ENCODE assay signal across 11 cellular contexts in genomic region chr9:83935276-83935890, GRCh38. TPM values are rescaled to one million over a fixed set of nuclear protein-coding genes. Genes with fewer than 3 reads are reported as not detected.
A peak's percentile ranks its signal among the peaks of the same experiment; 100 is the strongest.
DNase-seq lines count a peak whose midpoint lies in the region; ATAC-seq and TF ChIP-seq lines count a peak whose summit lies in the region.
"Had no signal": no experiment of that assay in that cellular context is flagged by ENCODE, and none has a peak within 500 bp of the region (broad histone marks: within the 10 kb centered on the region; RNA-seq: fewer than 3 reads in every experiment).

No MANE protein-coding gene starts in this region.

- H3K36me3 ChIP-seq in ACC112 (ENCODE audit: insufficient read depth, low read length) = no peaks in the 10 kb centered on the region
- H3K36me3 ChIP-seq in hepatocyte (replicated peaks; ENCODE audit: insufficient read depth, low read depth) = no peaks in the 10 kb centered on the region

- H3K9me2 ChIP-seq in hepatocyte (replicated peaks; ENCODE audit: insufficient read depth) = no peaks in the 10 kb centered on the region

- peaks cover 44% of the 10 kb centered on the region for H3K4me1 ChIP-seq in ACC112 (ENCODE audit: control insufficient read depth, insufficient read depth, low read length, unreplicated experiment)
- no peaks in the 10 kb centered on the region for H3K4me1 ChIP-seq in hepatocyte (ENCODE audit: insufficient read depth)

- H3K27me3 Mint-ChIP-seq in WTC11 (ENCODE audit: low read depth) = no peaks in the 10 kb centered on the region
- H3K27me3 Mint-ChIP-seq: CD4-positive, alpha-beta T cell had no signal

- H3K79me2 ChIP-seq in ACC112 (ENCODE audit: control insufficient read depth, insufficient read depth, low read length, unreplicated experiment) = no peaks in the 10 kb centered on the region
- H3K79me2 ChIP-seq in hepatocyte = no peaks in the 10 kb centered on the region

- H3K4me2 ChIP-seq in hepatocyte = no peak overlapping the region

- H2AFZ ChIP-seq in ACC112 (ENCODE audit: low read length, unreplicated experiment) = peak overlapping the region; percentile 28
- H2AFZ ChIP-seq in hepatocyte = no peak overlapping the region

- no peak for TF ChIP-seq CTCF in HL-60 (IDR thresholded peaks at IDR 0.05; ENCODE audit: insufficient read depth, low read length)
- TF ChIP-seq CTCF in WTC11 (IDR thresholded peaks at IDR 0.05) = no peak
- no peak for TF ChIP-seq CTCF in hepatocyte (IDR thresholded peaks at IDR 0.05; ENCODE audit: poor library complexity)

- peaks cover 19% of the 10 kb centered on the region for H3K4me1 Mint-ChIP-seq in WTC11

- H3K4me3 Mint-ChIP-seq in WTC11 = no peak overlapping the region
- H3K4me3 Mint-ChIP-seq: CD4-positive, alpha-beta T cell had no signal

- H3K4me3 ChIP-seq in ACC112 (ENCODE audit: low read depth, low read length) (peak overlapping the region; percentile 42), HL-60 (replicated peaks; ENCODE audit: insufficient read depth, low read length) (no peak overlapping the region), hepatocyte (no peak overlapping the region)

- CTCF ChIA-PET in WTC11 (lab: Charles Lee) = interaction anchor here (0.7 to 3.6 kb wide), 4 partner anchors 238 to 1397 kb away, joined by 3 to 28 read pairs (median 4); no protein-coding TSS in a partner anchor

- ATAC-seq in WTC11 (peak; percentile 48), GM19023 (IDR thresholded peaks at IDR 0.05; ENCODE audit: unreplicated experiment) (no peak), HG02970 (IDR thresholded peaks at IDR 0.05; ENCODE audit: low FRiP score, unreplicated experiment) (no peak), left lobe of liver (no peak)

- H3K27ac Mint-ChIP-seq in WTC11 = no peak overlapping the region
- H3K27ac Mint-ChIP-seq: CD4-positive, alpha-beta T cell had no signal

- 80% methylated on average over 3 of the region's 3 CpGs for WGBS in hepatocyte (ENCODE audit: low lambda C conversion rate, missing lambda C conversion rate)

- DNase-seq in HL-60 (ENCODE audit: low read depth in 1 of 2, low spot score in 1 of 2) (no peak), WTC11 (ENCODE audit: low spot score) (no peak), hepatocyte (ENCODE audit: low spot score) (peak; percentile 28), left lobe of liver (ENCODE audit: low spot score) (no peak)
- DNase-seq in activated naive CD4-positive, alpha-beta T cell (lab: John Stamatoyannopoulos, UW) = no peak
- DNase-seq: CD4-positive, alpha-beta T cell; NCI-H1436 treated with DMSO at 0.1 percent for 48 hours; stimulated activated CD4-positive, alpha-beta T cell treated with anti-CD3 and anti-CD28 coated beads, Interleukin-4, amount 100 ng/mL, for 4 hours had no signal

- H3K9me3 Mint-ChIP-seq in WTC11 = no peaks in the 10 kb centered on the region
- H3K9me3 Mint-ChIP-seq: CD4-positive, alpha-beta T cell had no signal

- H3K27me3 ChIP-seq in ACC112 (ENCODE audit: insufficient read depth, low read length) (no peaks in the 10 kb centered on the region), HL-60 (ENCODE audit: insufficient read depth, poor library complexity, severe bottlenecking) (no peaks in the 10 kb centered on the region), hepatocyte (no peaks in the 10 kb centered on the region)

- H3K9me3 ChIP-seq in hepatocyte (ENCODE audit: low read depth) = no peaks in the 10 kb centered on the region

- H3K36me3 Mint-ChIP-seq in WTC11 = no peaks in the 10 kb centered on the region

- no peaks in the 10 kb centered on the region for H4K20me1 ChIP-seq in hepatocyte (ENCODE audit: insufficient read depth, poor library complexity, severe bottlenecking)

- POLR2A ChIA-PET in WTC11 (lab: Charles Lee) = no interaction called here

- H3K27ac ChIP-seq in ACC112 (ENCODE audit: low read depth, low read length) (peak overlapping the region; percentile 77), HL-60 (replicated peaks) (peak overlapping the region; percentile 41), hepatocyte (no peak overlapping the region)

TF ChIP-seq in WTC11, 78 proteins besides CTCF, POLR2A, EP300 and RAD21:
- TF ChIP-seq USF1 (CRISPR knock-in tag; IDR thresholded peaks at IDR 0.05) (peak; percentile 60), ZNF219 (CRISPR knock-in tag; IDR thresholded peaks at IDR 0.05; ENCODE audit: borderline replicate concordance) (no peak), USF2 (CRISPR knock-in tag; IDR thresholded peaks at IDR 0.05) (peak; percentile 76)

RNA-seq across cellular contexts. Expression of gene KIF27, which starts 14.2 kb away (rescaled TPM):
- 3.9 to 5.7 TPM (median 5.4 TPM) in 3 replicates for total RNA-seq in WTC11 (2021)
- total RNA-seq in hepatocyte = 4.4 and 4.6 TPM in 2 replicates
- polyA plus RNA-seq in hepatocyte = 5.1 and 6.2 TPM in 2 replicates
- total RNA-seq in left lobe of liver = 2.2 TPM

RNA-seq across cellular contexts. Expression of gene HNRNPK, which starts 44.6 kb away (rescaled TPM):
- total RNA-seq in WTC11 (2021) (634 to 723 TPM (median 640 TPM) in 3 replicates), hepatocyte (579 and 581 TPM in 2 replicates), left lobe of liver (173 TPM)
- 398 and 458 TPM in 2 replicates for polyA plus RNA-seq in hepatocyte

RNA-seq across cellular contexts. Expression of gene RMI1, which starts 45.2 kb away (rescaled TPM):
- total RNA-seq in WTC11 (2021) (23.9 to 26.7 TPM (median 25.8 TPM) in 3 replicates), hepatocyte (5.4 and 5.8 TPM in 2 replicates), left lobe of liver (4.0 TPM)
- 3.4 and 4.2 TPM in 2 replicates for polyA plus RNA-seq in hepatocyte
